1 cellular context compared by ENCODE assay signal in the genomic region with DNA sequence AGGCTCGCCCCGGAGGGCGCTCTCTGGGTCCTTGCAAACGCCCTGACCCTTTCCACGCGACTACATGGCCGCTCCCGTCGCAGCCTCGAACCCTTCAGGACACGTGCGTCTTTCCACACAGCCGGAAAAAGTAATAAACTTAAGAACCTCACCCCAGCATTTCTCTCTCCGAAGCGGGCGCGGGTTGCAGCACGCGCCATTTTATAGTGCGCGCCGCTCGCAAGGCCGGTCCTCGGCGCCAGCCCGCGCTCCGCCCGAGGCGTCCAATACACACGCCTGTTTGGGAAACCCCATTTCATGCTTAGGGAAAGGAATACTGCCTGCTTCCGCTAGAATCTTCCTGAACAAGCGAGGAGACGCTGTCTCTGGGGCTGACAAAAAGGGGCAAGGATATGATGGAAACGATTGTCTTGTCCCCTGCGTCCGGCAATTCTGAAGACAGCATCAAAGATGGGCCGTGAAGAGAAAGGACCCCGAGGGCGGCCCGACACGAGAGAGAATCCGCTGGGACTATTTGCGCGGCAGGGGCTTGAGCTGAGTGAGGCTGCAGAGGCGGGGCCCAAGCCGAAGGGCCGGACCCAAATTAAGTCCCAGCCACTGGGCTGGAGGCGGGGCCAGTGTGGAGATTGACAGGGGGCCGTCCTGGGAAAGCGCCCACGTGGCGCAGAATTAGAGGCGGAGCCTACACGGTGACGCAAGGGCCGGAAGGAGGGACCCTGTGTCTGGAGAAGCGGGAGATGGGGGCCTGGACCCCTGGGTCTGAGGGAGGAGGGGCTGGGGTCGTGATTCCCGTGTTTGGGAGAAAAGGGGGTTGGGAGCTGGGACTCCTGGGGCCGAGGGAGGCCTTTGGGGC.
TF ChIP-seq lines count a peak whose summit lies in the region.

No MANE protein-coding gene starts in this region.

TF ChIP-seq in IMR-90, 13 proteins besides CTCF, POLR2A, EP300 and RAD21 (continued from another document):
- TF ChIP-seq CEBPB (IDR thresholded peaks at IDR 0.05; ENCODE audit: low read depth, low read length) = peak; percentile 91
- TF ChIP-seq, protein P1, sequence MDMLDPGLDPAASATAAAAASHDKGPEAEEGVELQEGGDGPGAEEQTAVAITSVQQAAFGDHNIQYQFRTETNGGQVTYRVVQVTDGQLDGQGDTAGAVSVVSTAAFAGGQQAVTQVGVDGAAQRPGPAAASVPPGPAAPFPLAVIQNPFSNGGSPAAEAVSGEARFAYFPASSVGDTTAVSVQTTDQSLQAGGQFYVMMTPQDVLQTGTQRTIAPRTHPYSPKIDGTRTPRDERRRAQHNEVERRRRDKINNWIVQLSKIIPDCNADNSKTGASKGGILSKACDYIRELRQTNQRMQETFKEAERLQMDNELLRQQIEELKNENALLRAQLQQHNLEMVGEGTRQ (IDR thresholded peaks at IDR 0.05; ENCODE audit: low read depth, low read length) = peak; percentile 97
- TF ChIP-seq FOS (IDR thresholded peaks at IDR 0.05; ENCODE audit: low read depth, low read length) = no peak
- TF ChIP-seq, protein P2, sequence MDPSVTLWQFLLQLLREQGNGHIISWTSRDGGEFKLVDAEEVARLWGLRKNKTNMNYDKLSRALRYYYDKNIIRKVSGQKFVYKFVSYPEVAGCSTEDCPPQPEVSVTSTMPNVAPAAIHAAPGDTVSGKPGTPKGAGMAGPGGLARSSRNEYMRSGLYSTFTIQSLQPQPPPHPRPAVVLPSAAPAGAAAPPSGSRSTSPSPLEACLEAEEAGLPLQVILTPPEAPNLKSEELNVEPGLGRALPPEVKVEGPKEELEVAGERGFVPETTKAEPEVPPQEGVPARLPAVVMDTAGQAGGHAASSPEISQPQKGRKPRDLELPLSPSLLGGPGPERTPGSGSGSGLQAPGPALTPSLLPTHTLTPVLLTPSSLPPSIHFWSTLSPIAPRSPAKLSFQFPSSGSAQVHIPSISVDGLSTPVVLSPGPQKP (IDR thresholded peaks at IDR 0.05; ENCODE audit: borderline replicate concordance, low read depth, low read length) = no peak
- TF ChIP-seq BHLHE40 (IDR thresholded peaks at IDR 0.05; ENCODE audit: low read depth, low read length) = no peak
- no peak for TF ChIP-seq RCOR1 (IDR thresholded peaks at IDR 0.05; ENCODE audit: insufficient replicate concordance, low read length)
- TF ChIP-seq NFE2L2 (IDR thresholded peaks at IDR 0.05; ENCODE audit: low read depth, low read length) = no peak
- TF ChIP-seq SMC3 (IDR thresholded peaks at IDR 0.05; ENCODE audit: low read depth, low read length) = no peak
- peak; percentile 94 for TF ChIP-seq MXI1 (IDR thresholded peaks at IDR 0.05; ENCODE audit: borderline replicate concordance, low read depth, low read length)
- TF ChIP-seq CHD1 (IDR thresholded peaks at IDR 0.05; ENCODE audit: low read depth, low read length) = no peak
- TF ChIP-seq MAZ (IDR thresholded peaks at IDR 0.05; ENCODE audit: borderline replicate concordance, low read depth, low read length) = peak; percentile 89
- TF ChIP-seq MAFK (IDR thresholded peaks at IDR 0.05; ENCODE audit: low read depth, low read length) = no peak
